Comparison of ENCODE assay signal across 8 cellular contexts in genomic region chr2:69742170-69742952, GRCh38. TPM values are rescaled to one million over a fixed set of nuclear protein-coding genes. Genes with fewer than 3 reads are reported as not detected.
DNase-seq lines count a peak whose midpoint lies in the region; ATAC-seq and TF ChIP-seq lines count a peak whose summit lies in the region.

No MANE protein-coding gene starts in this region.

- intact Hi-C loops in CD4-positive, alpha-beta T cell (cut with DNase I, micrococcal nuclease), result no loop called here
- intact Hi-C loops in MCF 10A (cut with micrococcal nuclease) (loop anchor here (1.0 to 5.0 kb wide), 3 partner anchors 28 to 400 kb away; no protein-coding TSS in a partner anchor), right lobe of liver (cut with DNase I) (no loop called here), transverse colon (cut with DNase I; ENCODE audit: low total_unique reads) (no loop called here)

- no peaks in the 10 kb centered on the region for H3K9me3 Mint-ChIP-seq in CD4-positive, alpha-beta T cell
- no peaks in the 10 kb centered on the region for H3K9me3 Mint-ChIP-seq in MCF 10A (ENCODE audit: unreplicated experiment)

- peaks cover 15% of the 10 kb centered on the region for H3K4me1 Mint-ChIP-seq in CD4-positive, alpha-beta T cell (ENCODE audit: low read depth)
- H3K4me1 Mint-ChIP-seq in MCF 10A (ENCODE audit: insufficient read depth, unreplicated experiment), result peaks cover 14% of the 10 kb centered on the region

- POLR2A ChIA-PET in CD4-positive, alpha-beta T cell (lab: Charles Lee), result interaction anchor here (0.7 to 1.4 kb wide), 5 partner anchors 9 to 551 kb away, joined by 3 to 5 read pairs (median 4); partner anchors contain the start of genes MXD1 and SNRPG
- POLR2A ChIA-PET in MCF 10A (lab: Yijun Ruan, JAX), result interaction anchor here (0.7 to 6.1 kb wide), 30 partner anchors 9 to 305 kb away, joined by 3 to 107 read pairs (median 8); partner anchors contain the start of genes AAK1, GMCL1, MXD1 and NFU1

- WGBS in right lobe of liver (ENCODE audit: insufficient coverage, low coverage, low lambda C conversion rate, missing lambda C conversion rate), result 13% methylated on average over 9 of the region's 41 CpGs
- WGBS in transverse colon (ENCODE audit: low coverage in 1 of 2), 2 donors, result 0 to 14% methylated on average over 1 to 14 of the region's 41 CpGs

- no peaks in the 10 kb centered on the region for H3K9me2 ChIP-seq in Karpas-422 (replicated peaks; ENCODE audit: insufficient read depth, low read length)

- peaks cover 4% of the 10 kb centered on the region for H3K36me3 Mint-ChIP-seq in CD4-positive, alpha-beta T cell (ENCODE audit: low read depth)
- H3K36me3 Mint-ChIP-seq in MCF 10A (ENCODE audit: insufficient read depth, unreplicated experiment), result peaks cover 23% of the 10 kb centered on the region

- H3K79me2 ChIP-seq in Karpas-422 (ENCODE audit: low read length), result no peaks in the 10 kb centered on the region

- H3K36me3 ChIP-seq in Karpas-422 (ENCODE audit: insufficient read depth, low read length) (no peaks in the 10 kb centered on the region), right lobe of liver (no peaks in the 10 kb centered on the region), transverse colon (no peaks in the 10 kb centered on the region)

- H2AFZ ChIP-seq in Karpas-422 (ENCODE audit: low read length), result peak overlapping the region; percentile 97

- ATAC-seq in CD4-positive, alpha-beta T cell (ENCODE audit: poor library complexity), result peak; percentile 8
- ATAC-seq in GM21360 (IDR thresholded peaks at IDR 0.05; ENCODE audit: unreplicated experiment) (peak; percentile 25), right lobe of liver (peak in 2 of 4 donors; percentile 9 to 32), GM21786 (IDR thresholded peaks at IDR 0.05; ENCODE audit: unreplicated experiment) (no peak)

- H3K9ac ChIP-seq in Karpas-422 (ENCODE audit: low read length), result peak overlapping the region; percentile 63

- H3K27me3 Mint-ChIP-seq in CD4-positive, alpha-beta T cell, result no peaks in the 10 kb centered on the region
- H3K27me3 Mint-ChIP-seq in MCF 10A (ENCODE audit: insufficient read depth, unreplicated experiment), result no peaks in the 10 kb centered on the region

- no peaks in the 10 kb centered on the region for H3K27me3 ChIP-seq in CD4-positive, alpha-beta T cell (ENCODE audit: control insufficient read depth, insufficient read depth, low read length)
- H3K27me3 ChIP-seq in Karpas-422 (ENCODE audit: low read length) (no peaks in the 10 kb centered on the region), right lobe of liver (no peaks in the 10 kb centered on the region), transverse colon (no peaks in the 10 kb centered on the region)

- H3K4me2 ChIP-seq in Karpas-422 (ENCODE audit: low read depth, low read length, poor library complexity, severe bottlenecking), result peak overlapping the region; percentile 79

- H3K9me3 ChIP-seq in CD4-positive, alpha-beta T cell (ENCODE audit: control insufficient read depth, low read length), result no peaks in the 10 kb centered on the region
- no peaks in the 10 kb centered on the region for H3K9me3 ChIP-seq in Karpas-422 (ENCODE audit: low read length)
- no peaks in the 10 kb centered on the region for H3K9me3 ChIP-seq in right lobe of liver
- H3K9me3 ChIP-seq in transverse colon, result no peaks in the 10 kb centered on the region

- peaks cover 15% of the 10 kb centered on the region for H3K4me1 ChIP-seq in Karpas-422 (ENCODE audit: low read length)
- H3K4me1 ChIP-seq in right lobe of liver, result peaks cover 0 to 16% (median 3%) of the 10 kb centered on the region in 4 donors
- peaks cover 16 to 54% (median 26%) of the 10 kb centered on the region in 4 donors for H3K4me1 ChIP-seq in transverse colon

- CTCF ChIA-PET in CD4-positive, alpha-beta T cell (lab: Charles Lee), result no interaction called here
- CTCF ChIA-PET in MCF 10A (lab: Yijun Ruan, JAX), result interaction anchor here (0.6 to 6.5 kb wide), 8 partner anchors 14 to 432 kb away, joined by 3 to 44 read pairs (median 6); no protein-coding TSS in a partner anchor

- H4K20me1 ChIP-seq in Karpas-422 (ENCODE audit: insufficient read depth, low read depth, low read length), result no peaks in the 10 kb centered on the region

- no peak for TF ChIP-seq EP300 in transverse colon (IDR thresholded peaks at IDR 0.05; ENCODE audit: low read depth)

- peak overlapping the region; percentile 88 for H3K4me3 Mint-ChIP-seq in CD4-positive, alpha-beta T cell
- peak overlapping the region; percentile 83 for H3K4me3 Mint-ChIP-seq in MCF 10A (ENCODE audit: unreplicated experiment)

- in situ Hi-C loops in transverse colon (cut with MboI; ENCODE audit: low pct_ligation_motif_present in 1 of 4, low pct_unique_long_range_greater_than_20kb in 1 of 4, low sequenced_read_pairs in 3 of 4), result no loop called here

- H3K27ac Mint-ChIP-seq in CD4-positive, alpha-beta T cell, result peak overlapping the region; percentile 1
- peak overlapping the region; percentile 97 for H3K27ac Mint-ChIP-seq in MCF 10A (ENCODE audit: low read depth, unreplicated experiment)

- no peak for DNase-seq in CD4-positive, alpha-beta T cell
- no peak for DNase-seq in Karpas-422
- peak; percentile 23 for DNase-seq in MCF 10A (ENCODE audit: unreplicated experiment)
- DNase-seq in right lobe of liver, result no peak
- no peak for DNase-seq in transverse colon
- DNase-seq in NK-92 (lab: John Stamatoyannopoulos, UW; ENCODE audit: unreplicated experiment), result no peak

- H3K4me3 ChIP-seq in Karpas-422 (ENCODE audit: low read length) (peak overlapping the region; percentile 53), right lobe of liver (peak overlapping the region; percentile 64 to 100 (median 99)), transverse colon (peak overlapping the region; percentile 60 to 92 (median 79))

- TSS peak; percentile 46 for BruUV-seq in MCF 10A (replicated peaks; lab: Mats Ljungman, UMichigan)

- no peak for TF ChIP-seq CTCF in CD4-positive, alpha-beta T cell (IDR thresholded peaks at IDR 0.05)
- TF ChIP-seq CTCF in MCF 10A (IDR thresholded peaks at IDR 0.05; ENCODE audit: unreplicated experiment), result no peak
- TF ChIP-seq CTCF in right lobe of liver (IDR thresholded peaks at IDR 0.05), result no peak
- TF ChIP-seq CTCF in transverse colon (IDR thresholded peaks at IDR 0.05), result no peak

- peak; percentile 32 for TF ChIP-seq POLR2A in right lobe of liver (IDR thresholded peaks at IDR 0.05)
- no peak for TF ChIP-seq POLR2A in transverse colon (IDR thresholded peaks at IDR 0.05)

- no peak overlapping the region for H3K27ac ChIP-seq in CD4-positive, alpha-beta T cell (ENCODE audit: low read depth, low read length)
- H3K27ac ChIP-seq in Karpas-422 (ENCODE audit: low read length) (no peak overlapping the region), right lobe of liver (peak overlapping the region; percentile 91 to 97 (median 96)), transverse colon (peak overlapping the region; percentile 91 to 97 (median 95))

RNA-seq across cellular contexts. Expression of gene ANXA4, which starts 0.4 kb away (rescaled TPM):
- total RNA-seq in CD4-positive, alpha-beta T cell, result 1 to 10 TPM; 4.0 to 5.3 TPM
- 1.1 and 2.4 TPM in 2 replicates for total RNA-seq in Karpas-422 (2014; rRNA removed; shearing (Covaris generic); ENCODE audit: low replicate concordance)
- total RNA-seq in MCF 10A (2022) (79.8 and 82.9 TPM in 2 replicates), right lobe of liver (100 to 1,000 TPM in 3 of 6 experiments, 10 to 100 TPM in 3; 53.5 to 173 (median 92.1) TPM), transverse colon (100 to 1,000 TPM in 2 of 4 donors, 10 to 100 TPM in 2; 33.3 to 125 (median 99.4) TPM)

Comparison
In these comparisons a context has a peak if more than half of its experiments do, and no peak if none do; other contexts are left out.
1. H3K27ac ChIP-seq: peak in right lobe of liver (3 of 3) and transverse colon (4 of 4); none in CD4-positive, alpha-beta T cell (single experiment) and Karpas-422 (single experiment).
2. RNA of gene ANXA4, which starts 0.4 kb away (total RNA-seq): 33.3 to 125 TPM in transverse colon, 53.5 to 173 TPM in right lobe of liver and 79.8 to 82.9 TPM in MCF 10A; 4.0 to 5.3 TPM in CD4-positive, alpha-beta T cell and 1.1 to 2.4 TPM in Karpas-422; every median in the first group is over 4 times any median in the second.
3. Peak in every context shown above with its lines, with median percentiles within 50 percentile points of each other: H3K4me3 ChIP-seq.